ENCODE assay signal across 13 cellular contexts in genomic region chr5:134247411-134247810, GRCh38. TPM values are rescaled to one million over a fixed set of nuclear protein-coding genes. Genes with fewer than 3 reads are reported as not detected.
DNase-seq lines count a peak whose midpoint lies in the region; ATAC-seq and TF ChIP-seq lines count a peak whose summit lies in the region.
"Had no signal": no experiment of that assay in that cellular context is flagged by ENCODE, and none has a peak within 500 bp of the region (broad histone marks: within the 10 kb centered on the region; RNA-seq: fewer than 3 reads in every experiment).

No MANE protein-coding gene starts in this region.

- H3K36me3 Mint-ChIP-seq in glutamatergic neuron (ENCODE audit: unreplicated experiment) = no peaks in the 10 kb centered on the region
- H3K36me3 Mint-ChIP-seq: naive B cell had no signal

- H3K27ac Mint-ChIP-seq in glutamatergic neuron (ENCODE audit: unreplicated experiment) = no peak overlapping the region
- H3K27ac Mint-ChIP-seq: activated T-helper 1 cell treated with anti-CD3 and anti-CD28 coated beads, Interleukin-12 subunit alpha, Interleukin-12 subunit beta, Interleukin-2, Interleukin-4 antibody, amounts not matched to agents 30 ng/mL and 10 ng/mL and 1 ng/mL, durations not matched to agents 14 hours and 24 hours and 36 hours; naive B cell had no signal

- H3K4me1 ChIP-seq in adipocyte (ENCODE audit: control insufficient read depth, insufficient read depth, low read length) = peaks cover 26% of the 10 kb centered on the region

- no peaks in the 10 kb centered on the region for H3K36me3 ChIP-seq in adipocyte (ENCODE audit: control insufficient read depth, insufficient read depth, low read length, severe bottlenecking)
- H3K36me3 ChIP-seq: BLaER1 treated with 17β-estradiol and CSF1 and Interleukin-3, amounts not matched to agents 10 nM and 100 nM had no signal

- ATAC-seq in HG03439 (IDR thresholded peaks at IDR 0.05; ENCODE audit: unreplicated experiment) = no peak

- H3K4me1 Mint-ChIP-seq in glutamatergic neuron (ENCODE audit: low read depth, unreplicated experiment) = peaks cover 4% of the 10 kb centered on the region
- H3K4me1 Mint-ChIP-seq: naive B cell had no signal

- peak; percentile 83 for DNase-seq in A172 (ENCODE audit: low spot score)
- DNase-seq in HS-5 (ENCODE audit: low read depth) = peak; percentile 92
- peak; percentile 89 for DNase-seq in adipocyte (ENCODE audit: low read depth)
- peak; percentile 49 for DNase-seq in hepatic stellate cell (ENCODE audit: low spot score)
- no peak for DNase-seq in NCI-H2196 treated with DMSO at 0.1 percent for 48 hours (lab: John Stamatoyannopoulos, UW; ENCODE audit: unreplicated experiment)
- DNase-seq in activated gamma-delta T cell treated with Interleukin-2 at 50 U/mL for 16 hours = no peak
- DNase-seq in glutamatergic neuron = no peak
- DNase-seq: foreskin melanocyte, naive B cell, T-helper 9 cell had no signal

- H3K9me3 ChIP-seq in adipocyte (ENCODE audit: control insufficient read depth, low read length) = no peaks in the 10 kb centered on the region
- H3K9me3 ChIP-seq: BLaER1 treated with 17β-estradiol and CSF1 and Interleukin-3, amounts not matched to agents 10 nM and 100 nM had no signal

- TF ChIP-seq CTCF in glutamatergic neuron (IDR thresholded peaks at IDR 0.05; ENCODE audit: partially characterized antibody, unreplicated experiment) = no peak

- H3K4me3 ChIP-seq in adipocyte (ENCODE audit: low read length) = no peak overlapping the region
- H3K4me3 ChIP-seq: BLaER1 treated with 17β-estradiol and CSF1 and Interleukin-3, amounts not matched to agents 10 nM and 100 nM had no signal

- H3K9ac ChIP-seq in adipocyte (ENCODE audit: low read length) = no peak overlapping the region
- H3K9ac ChIP-seq: BLaER1 treated with 17β-estradiol and CSF1 and Interleukin-3, amounts not matched to agents 10 nM and 100 nM had no signal

- H3K27me3 Mint-ChIP-seq in glutamatergic neuron (ENCODE audit: unreplicated experiment) = peaks cover 2% of the 10 kb centered on the region

- H3K27me3 ChIP-seq in adipocyte (replicated peaks; ENCODE audit: control insufficient read depth, insufficient read depth, low read length) = no peaks in the 10 kb centered on the region
- H3K27me3 ChIP-seq: BLaER1 treated with 17β-estradiol and CSF1 and Interleukin-3, amounts not matched to agents 10 nM and 100 nM had no signal

- H3K9me3 Mint-ChIP-seq in glutamatergic neuron (ENCODE audit: unreplicated experiment) = no peaks in the 10 kb centered on the region
- H3K9me3 Mint-ChIP-seq: activated T-helper 1 cell treated with anti-CD3 and anti-CD28 coated beads, Interleukin-12 subunit alpha, Interleukin-12 subunit beta, Interleukin-2, Interleukin-4 antibody, amounts not matched to agents 30 ng/mL and 10 ng/mL and 1 ng/mL, durations not matched to agents 14 hours and 24 hours and 36 hours; naive B cell had no signal

- H3K4me3 Mint-ChIP-seq in glutamatergic neuron (ENCODE audit: unreplicated experiment) = no peak overlapping the region
- H3K4me3 Mint-ChIP-seq: activated T-helper 1 cell treated with anti-CD3 and anti-CD28 coated beads, Interleukin-12 subunit alpha, Interleukin-12 subunit beta, Interleukin-2, Interleukin-4 antibody, amounts not matched to agents 30 ng/mL and 10 ng/mL and 1 ng/mL, durations not matched to agents 14 hours and 24 hours and 36 hours; naive B cell had no signal

RNA-seq across cellular contexts. Expression of gene PPP2CA, which starts 21.5 kb away (rescaled TPM):
- 306 and 365 TPM in 2 replicates for total RNA-seq in A172 (2014; rRNA removed; shearing (Covaris generic))
- total RNA-seq in glutamatergic neuron (ENCODE audit: unreplicated experiment) = 193 TPM

Comparison
In these comparisons a context has a peak if more than half of its experiments do, and no peak if none do; other contexts are left out.
1. DNase-seq: peak in A172 (single experiment), HS-5 (single experiment), adipocyte (single experiment) and hepatic stellate cell (single experiment); none in NCI-H2196 treated with DMSO at 0.1 percent for 48 hours (single experiment), activated gamma-delta T cell treated with Interleukin-2 at 50 U/mL for 16 hours (single experiment) and glutamatergic neuron (single experiment).